ENCODE assay signal across 10 cellular contexts in genomic region chr17:3740611-3741073, GRCh38. TPM values are rescaled to one million over a fixed set of nuclear protein-coding genes. Genes with fewer than 3 reads are reported as not detected.
DNase-seq lines count a peak whose midpoint lies in the region; ATAC-seq and TF ChIP-seq lines count a peak whose summit lies in the region.
"Had no signal": no experiment of that assay in that cellular context is flagged by ENCODE, and none has a peak within 500 bp of the region (broad histone marks: within the 10 kb centered on the region; RNA-seq: fewer than 3 reads in every experiment).

No MANE protein-coding gene starts in this region.

- peak overlapping the region; percentile 68 for H3K27ac Mint-ChIP-seq in activated T-cell treated with anti-CD3 and anti-CD28 coated beads, Interleukin-2, amount 50 U/mL, for 72 hours
- H3K27ac Mint-ChIP-seq in naive B cell, result peak overlapping the region in 5 of 6 donors; percentile 42 to 81 (median 61)

- peaks cover 41% of the 10 kb centered on the region for H3K4me1 Mint-ChIP-seq in activated T-cell treated with anti-CD3 and anti-CD28 coated beads, Interleukin-2, amount 50 U/mL, for 72 hours (ENCODE audit: low read depth)
- peaks cover 24 to 44% (median 44%) of the 10 kb centered on the region in 3 donors for H3K4me1 Mint-ChIP-seq in naive B cell

- H3K9me2 ChIP-seq in DOHH2 (replicated peaks; ENCODE audit: control insufficient read depth, low read length), result no peaks in the 10 kb centered on the region

- ATAC-seq in activated T-cell treated with anti-CD3 and anti-CD28 coated beads, Interleukin-2, amount 50 U/mL, for 72 hours (replicated peaks in 1 of 2), result peak; percentile 20 to 43
- peak; percentile 77 to 85 for ATAC-seq in naive B cell (ENCODE audit: low read depth in 2 of 2)

- H3K4me2 ChIP-seq in DOHH2 (ENCODE audit: low read length), result peak overlapping the region; percentile 47

- DNase-seq in activated T-cell treated with anti-CD3 and anti-CD28 coated beads, Interleukin-2, amount 50 U/mL, for 72 hours, result peak; percentile 35 to 36
- DNase-seq in naive B cell, result no peak
- no peak for DNase-seq in NCI-H748 treated with DMSO at 0.1 percent for 48 hours (lab: John Stamatoyannopoulos, UW)
- DNase-seq in H7, result no peak
- no peak for DNase-seq in NCI-H187 treated with DMSO at 0.1 percent for 48 hours (lab: John Stamatoyannopoulos, UW)
- DNase-seq in ureter (ENCODE audit: low spot score), result no peak
- DNase-seq: NCI-H82, nephron progenitor cell had no signal

- H3K79me2 ChIP-seq in DOHH2 (ENCODE audit: control insufficient read depth, low read length), result no peaks in the 10 kb centered on the region

- no peak for TF ChIP-seq CTCF in DOHH2 (IDR thresholded peaks at IDR 0.05; ENCODE audit: low read depth, low read length, poor library complexity, severe bottlenecking)

- peaks cover 3% of the 10 kb centered on the region; the same call in 1 of the 2 replicates for H3F3A ChIP-seq in DOHH2 (ENCODE audit: control insufficient read depth, insufficient read depth)

- H3K27me3 ChIP-seq in DOHH2 (ENCODE audit: control insufficient read depth, low read length), result no peaks in the 10 kb centered on the region; the same call in 1 of the 2 replicates
- no peaks in the 10 kb centered on the region for H3K27me3 ChIP-seq in H7 (ENCODE audit: control insufficient read depth, insufficient read depth, low read length)

- H3K36me3 ChIP-seq in DOHH2 (ENCODE audit: control insufficient read depth, low read length) (no peaks in the 10 kb centered on the region), KOPT-K1 (ENCODE audit: insufficient read depth, low read length) (peaks cover 12% of the 10 kb centered on the region), H7 (replicated peaks; ENCODE audit: control insufficient read depth, insufficient read depth, low read length) (no peaks in the 10 kb centered on the region)

- H3K27me3 Mint-ChIP-seq in activated T-cell treated with anti-CD3 and anti-CD28 coated beads, Interleukin-2, amount 50 U/mL, for 72 hours (ENCODE audit: low read depth), result peaks cover 24% of the 10 kb centered on the region
- H3K27me3 Mint-ChIP-seq in naive B cell, result no peaks in the 10 kb centered on the region

- peak overlapping the region; percentile 68 to 80 for H3K4me3 Mint-ChIP-seq in activated T-cell treated with anti-CD3 and anti-CD28 coated beads, Interleukin-2, amount 50 U/mL, for 72 hours
- peak overlapping the region in 4 of 8 donors; percentile 33 to 70 (median 38) for H3K4me3 Mint-ChIP-seq in naive B cell
- H3K4me3 Mint-ChIP-seq: nephron progenitor cell had no signal

- H3K4me3 ChIP-seq in DOHH2 (ENCODE audit: low read length) (0 out of 2 replicates have a peak overlapping the region, but pooled peaks have one; percentile 14), H7 (ENCODE audit: insufficient read depth, low read depth, low read length) (no peak overlapping the region)

- H3K4me1 ChIP-seq in DOHH2 (ENCODE audit: control insufficient read depth, low read length), result peaks cover 48% of the 10 kb centered on the region

- H4K20me1 ChIP-seq in DOHH2 (ENCODE audit: control insufficient read depth, insufficient read depth, low read depth, low read length), result no peaks in the 10 kb centered on the region

- H3K9me3 ChIP-seq in DOHH2 (ENCODE audit: control insufficient read depth, insufficient read depth, low read length) (no peaks in the 10 kb centered on the region), KOPT-K1 (ENCODE audit: insufficient read depth, low read length, poor library complexity, severe bottlenecking) (no peaks in the 10 kb centered on the region)

- no peaks in the 10 kb centered on the region for H3K9me3 Mint-ChIP-seq in activated T-cell treated with anti-CD3 and anti-CD28 coated beads, Interleukin-2, amount 50 U/mL, for 72 hours
- peaks cover 0 to 2% (median 0%) of the 10 kb centered on the region in 7 donors for H3K9me3 Mint-ChIP-seq in naive B cell
- H3K9me3 Mint-ChIP-seq: nephron progenitor cell had no signal

- no peaks in the 10 kb centered on the region for H3K36me3 Mint-ChIP-seq in activated T-cell treated with anti-CD3 and anti-CD28 coated beads, Interleukin-2, amount 50 U/mL, for 72 hours (ENCODE audit: insufficient read depth in 2 of 2)
- H3K36me3 Mint-ChIP-seq in naive B cell, result no peaks in the 10 kb centered on the region

- peak overlapping the region; percentile 56 for H3K27ac ChIP-seq in DOHH2 (ENCODE audit: low read depth, low read length)
- peak overlapping the region; percentile 83 for H3K27ac ChIP-seq in KOPT-K1 (ENCODE audit: low read depth, low read length, poor library complexity, severe bottlenecking)

RNA-seq across cellular contexts. Expression of gene HASPIN, which starts 16.9 kb away (rescaled TPM):
- 10 to 100 TPM; 23.2 to 25.7 TPM for total RNA-seq in activated T-cell treated with anti-CD3 and anti-CD28 coated beads, Interleukin-2, amount 50 U/mL, for 72 hours
- polyA plus RNA-seq in naive B cell (ENCODE audit: low read depth in 6 of 6), result 1 to 10 TPM in 1 of 6 donors, under 1 TPM in 5; 0.19 to 2.3 (median 0.74) TPM
- total RNA-seq in H7 (2014; rRNA removed; shearing (Covaris generic)), result 34.2 and 39.1 TPM in 2 replicates
- total RNA-seq in ureter, result 0.31 TPM

RNA-seq across cellular contexts. Expression of gene P2RX5, which starts 44.7 kb away (rescaled TPM):
- total RNA-seq in activated T-cell treated with anti-CD3 and anti-CD28 coated beads, Interleukin-2, amount 50 U/mL, for 72 hours, result 10 to 100 TPM; 46.5 to 60.1 TPM
- 100 to 1,000 TPM; 377 to 864 (median 638) TPM for polyA plus RNA-seq in naive B cell (ENCODE audit: low read depth in 6 of 6)
- total RNA-seq in H7 (2014; rRNA removed; shearing (Covaris generic)), result 2.3 and 2.7 TPM in 2 replicates
- total RNA-seq in ureter, result 3.0 TPM

Comparison
In these comparisons a context has a peak if more than half of its experiments do, and no peak if none do; other contexts are left out.
1. DNase-seq: peak in activated T-cell treated with anti-CD3 and anti-CD28 coated beads, Interleukin-2, amount 50 U/mL, for 72 hours (2 of 2); none in naive B cell (single experiment), NCI-H748 treated with DMSO at 0.1 percent for 48 hours (single experiment), H7 (single experiment), NCI-H187 treated with DMSO at 0.1 percent for 48 hours (single experiment) and ureter (single experiment).
2. RNA of gene HASPIN, which starts 16.9 kb away (total RNA-seq): 34.2 to 39.1 TPM in H7 and 23.2 to 25.7 TPM in activated T-cell treated with anti-CD3 and anti-CD28 coated beads, Interleukin-2, amount 50 U/mL, for 72 hours; 0.31 TPM in ureter (single experiment); every median in the first group is over 10 times any median in the second.
3. RNA of gene P2RX5, which starts 44.7 kb away (total RNA-seq): 46.5 to 60.1 TPM in activated T-cell treated with anti-CD3 and anti-CD28 coated beads, Interleukin-2, amount 50 U/mL, for 72 hours; 3.0 TPM in ureter (single experiment) and 2.3 to 2.7 TPM in H7; every median in the first group is over 10 times any median in the second.